10 cellular contexts compared by ENCODE assay signal in genomic region chr1:224378855-224379631, GRCh38. TPM values are rescaled to one million over a fixed set of nuclear protein-coding genes. Genes with fewer than 3 reads are reported as not detected.
DNase-seq lines count a peak whose midpoint lies in the region; ATAC-seq and TF ChIP-seq lines count a peak whose summit lies in the region.
"Had no signal": no experiment of that assay in that cellular context is flagged by ENCODE, and none has a peak within 500 bp of the region (broad histone marks: within the 10 kb centered on the region; RNA-seq: fewer than 3 reads in every experiment).

No MANE protein-coding gene starts in this region.

- no peak overlapping the region for H3K27ac Mint-ChIP-seq in activated T-helper 17 cell treated with anti-CD3 and anti-CD28 coated beads, Interleukin-2, amount 50 U/mL, for 72 hours

- peak overlapping the region; percentile 67 for H3K4me3 Mint-ChIP-seq in activated T-helper 17 cell treated with anti-CD3 and anti-CD28 coated beads, Interleukin-2, amount 50 U/mL, for 72 hours

- intact Hi-C loops in cardiac septum (cut with DNase I), result no loop called here
- intact Hi-C loops in sigmoid colon (cut with DNase I), result no loop called here

- H3K4me3 ChIP-seq in cardiac muscle cell (no peak overlapping the region), sigmoid colon (no peak overlapping the region)

- no peaks in the 10 kb centered on the region for H3K27me3 Mint-ChIP-seq in activated T-helper 17 cell treated with anti-CD3 and anti-CD28 coated beads, Interleukin-2, amount 50 U/mL, for 72 hours

- peaks cover 80% of the 10 kb centered on the region for H3K36me3 Mint-ChIP-seq in activated T-helper 17 cell treated with anti-CD3 and anti-CD28 coated beads, Interleukin-2, amount 50 U/mL, for 72 hours (ENCODE audit: low read depth)

- H3K36me3 ChIP-seq in cardiac muscle cell (peaks cover 22% of the 10 kb centered on the region), sigmoid colon (peaks cover 9 to 58% (median 30%) of the 10 kb centered on the region in 4 donors)

- WGBS in sigmoid colon, 2 donors, result 79 to 89% methylated on average over 7 of the region's 7 CpGs

- no peaks in the 10 kb centered on the region for H3K9me3 ChIP-seq in cardiac muscle cell (ENCODE audit: low read depth)
- no peaks in the 10 kb centered on the region for H3K9me3 ChIP-seq in sigmoid colon

- DNase-seq in cardiac muscle cell (ENCODE audit: low read depth in 1 of 2, low spot score in 1 of 2) (no peak), cardiac septum (ENCODE audit: low spot score) (no peak), sigmoid colon (no peak), AG08395 (ENCODE audit: low spot score) (no peak)
- DNase-seq: hypothalamus, NCI-H446 treated with DMSO at 0.1 percent for 48 hours had no signal

- no peaks in the 10 kb centered on the region for H3K9me3 Mint-ChIP-seq in activated T-helper 17 cell treated with anti-CD3 and anti-CD28 coated beads, Interleukin-2, amount 50 U/mL, for 72 hours

- H3K4me1 Mint-ChIP-seq in activated T-helper 17 cell treated with anti-CD3 and anti-CD28 coated beads, Interleukin-2, amount 50 U/mL, for 72 hours, result peaks cover 70% of the 10 kb centered on the region

- H3K27ac ChIP-seq in cardiac muscle cell (peak overlapping the region; percentile 31), sigmoid colon (no peak overlapping the region)

- H3K27me3 ChIP-seq in cardiac muscle cell, result no peaks in the 10 kb centered on the region
- H3K27me3 ChIP-seq in sigmoid colon, result no peaks in the 10 kb centered on the region

- no peak for TF ChIP-seq CTCF in cardiac muscle cell (IDR thresholded peaks at IDR 0.05; ENCODE audit: low read depth, low read length)
- TF ChIP-seq CTCF in sigmoid colon (IDR thresholded peaks at IDR 0.05), result no peak

- no peak for TF ChIP-seq EP300 in sigmoid colon (IDR thresholded peaks at IDR 0.05)

- H3K4me1 ChIP-seq in cardiac muscle cell (ENCODE audit: low read depth) (no peaks in the 10 kb centered on the region), sigmoid colon (peaks cover 0 to 14% (median 0%) of the 10 kb centered on the region in 4 donors)

- no peak for TF ChIP-seq POLR2A in sigmoid colon (IDR thresholded peaks at IDR 0.05)

- peak; percentile 27 for ATAC-seq in HG03066 (IDR thresholded peaks at IDR 0.05; ENCODE audit: low read depth, unreplicated experiment)
- no peak for ATAC-seq in activated T-helper 17 cell treated with anti-CD3 and anti-CD28 coated beads, Interleukin-2, amount 50 U/mL, for 72 hours (replicated peaks)
- no peak for ATAC-seq in HG02981 (IDR thresholded peaks at IDR 0.05; ENCODE audit: unreplicated experiment)
- ATAC-seq in HG03521 (IDR thresholded peaks at IDR 0.05; ENCODE audit: unreplicated experiment), result no peak

RNA-seq across cellular contexts. Expression of gene CNIH4, which starts 22.4 kb away (rescaled TPM):
- total RNA-seq in cardiac muscle cell (15.0 and 24.3 TPM in 2 replicates), cardiac septum (30.1 TPM), sigmoid colon (10 to 100 TPM; 26.0 to 42.8 (median 28.7) TPM)
- polyA plus RNA-seq in cardiac muscle cell (69.5 and 80.0 TPM in 2 replicates), sigmoid colon (10 to 100 TPM; 37.2 to 65.5 (median 57.1) TPM)
- total RNA-seq in activated T-helper 17 cell treated with anti-CD3 and anti-CD28 coated beads, Interleukin-2, amount 50 U/mL, for 72 hours, result 10 to 100 TPM; 42.6 to 44.8 TPM

RNA-seq across cellular contexts. Expression of gene NVL, which starts 49.1 kb away (rescaled TPM):
- total RNA-seq in cardiac muscle cell, result 32.7 and 33.3 TPM in 2 replicates
- polyA plus RNA-seq in cardiac muscle cell, result 24.0 and 27.6 TPM in 2 replicates
- 11.6 TPM for total RNA-seq in cardiac septum
- total RNA-seq in activated T-helper 17 cell treated with anti-CD3 and anti-CD28 coated beads, Interleukin-2, amount 50 U/mL, for 72 hours, result 10 to 100 TPM; 19.9 to 39.5 TPM
- 10 to 100 TPM; 21.4 to 26.6 (median 24.5) TPM for total RNA-seq in sigmoid colon
- 10 to 100 TPM; 25.0 to 32.4 (median 30.6) TPM for polyA plus RNA-seq in sigmoid colon

RNA-seq across cellular contexts. Expression of gene WDR26, which starts 55.6 kb away (rescaled TPM):
- 42.0 and 62.2 TPM in 2 replicates for total RNA-seq in cardiac muscle cell
- polyA plus RNA-seq in cardiac muscle cell, result 14.9 and 15.3 TPM in 2 replicates
- total RNA-seq in cardiac septum, result 61.8 TPM
- total RNA-seq in activated T-helper 17 cell treated with anti-CD3 and anti-CD28 coated beads, Interleukin-2, amount 50 U/mL, for 72 hours, result 100 to 1,000 TPM in 1 of 2 donors, 10 to 100 TPM in 1; 75.6 to 154 TPM
- total RNA-seq in sigmoid colon, result 100 to 1,000 TPM in 1 of 4 donors, 10 to 100 TPM in 3; 63.3 to 105 (median 66.6) TPM
- 10 to 100 TPM; 27.6 to 30.7 (median 28.8) TPM for polyA plus RNA-seq in sigmoid colon
